In genomic region chr20:39252035-39252434, GRCh38 we compare ENCODE assay signal across 23 cellular contexts.
"Had no signal": no experiment of that assay in that cellular context is flagged by ENCODE, and none has a peak within 500 bp of the region (broad histone marks: within the 10 kb centered on the region; RNA-seq: fewer than 3 reads in every experiment).

No MANE protein-coding gene starts in this region.

- DNase-seq: MM.1S, MV-4-11, NCI-H1105, NCI-H1436 treated with DMSO at 0.1 percent for 48 hours, NCI-H1694 treated with DMSO at 0.1 percent for 48 hours, NCI-H187 treated with DMSO at 0.1 percent for 48 hours, NCI-H2081, NCI-H2171 treated with DMSO at 0.1 percent for 48 hours, NCI-H2227 treated with DMSO at 0.1 percent for 48 hours, NCI-H345, NCI-H446, NCI-H524 treated with DMSO at 0.1 percent for 48 hours, NCI-H526 treated with DMSO at 0.1 percent for 48 hours, PC-9, SIG-M5, SJCRH30, T-cell had no signal

- FAIRE-seq: RCC 7860 had no signal

- H3K4me1 ChIP-seq: SJCRH30 had no signal

- H2AFZ ChIP-seq: PC-9 had no signal

- H3K36me3 ChIP-seq: SJCRH30 had no signal

- H3K4me3 ChIP-seq: PC-9, SJCRH30, SK-N-MC had no signal

- H3K4me3 Mint-ChIP-seq: T-cell had no signal

- H3K9me3 ChIP-seq: SJCRH30 had no signal

- H3K4me1 Mint-ChIP-seq: T-cell had no signal

- H3K36me3 Mint-ChIP-seq: T-cell had no signal

- ATAC-seq: Panc1, Right ventricle myocardium inferior, SK-N-SH treated with all-trans-retinoic acid at 6 μM for 48 hours, T-cell had no signal

- H3K27ac ChIP-seq: PC-9, RWPE1, SJCRH30, SK-N-MC had no signal

- H3K9me3 Mint-ChIP-seq: T-cell had no signal

- H3K27ac Mint-ChIP-seq: T-cell had no signal

- H3K4me2 ChIP-seq: PC-9 had no signal

- H3K27me3 Mint-ChIP-seq: T-cell had no signal
